In genomic region chr4:159024828-159025227, GRCh38 we compare ENCODE assay signal across 2 cellular contexts.
A peak's percentile ranks its signal among the peaks of the same experiment; 100 is the strongest.
TF ChIP-seq lines count a peak whose summit lies in the region.

No MANE protein-coding gene starts in this region.

TF ChIP-seq in HepG2, 621 proteins besides CTCF, POLR2A, EP300 and RAD21:
- TF ChIP-seq ZUFSP (CRISPR knock-in tag; IDR thresholded peaks at IDR 0.05; ENCODE audit: borderline replicate concordance) (no peak), ZNF629 (CRISPR knock-in tag; conservative IDR thresholded peaks at IDR 0.05) (peak; percentile 53; the same call in 1 of the 2 replicates)

TF ChIP-seq in K562, 482 proteins besides CTCF, POLR2A, EP300 and RAD21:
- TF ChIP-seq PATZ1 (CRISPR knock-in tag; IDR thresholded peaks at IDR 0.05; ENCODE audit: borderline replicate concordance) (no peak), ESRRA (IDR thresholded peaks at IDR 0.05; ENCODE audit: borderline replicate concordance, low read depth) (peak; percentile 76; the same call in 1 of the 2 replicates), BRCA1 (IDR thresholded peaks at IDR 0.05) (no peak), BRCA1 (CRISPR knock-in tag; IDR thresholded peaks at IDR 0.05) (no peak), KDM1A (IDR thresholded peaks at IDR 0.05) (peak; percentile 9 to 52; a peak in 1 of 4 replicates), BCOR (IDR thresholded peaks at IDR 0.05) (peak; percentile 78), RBM25 (IDR thresholded peaks at IDR 0.05; ENCODE audit: low read depth, low read length, severe bottlenecking) (peak; percentile 92), RCOR1 (IDR thresholded peaks at IDR 0.05; ENCODE audit: borderline replicate concordance in 1 of 2, low read depth in 2 of 2, low read length in 2 of 2) (peak in 1 of 2 experiments; percentile 13; a peak in 1 of 4 replicates), ADNP (tag; IDR thresholded peaks at IDR 0.05) (peak; percentile 71), ZNF140 (CRISPR knock-in tag; IDR thresholded peaks at IDR 0.05) (no peak), ZNF324 (CRISPR knock-in tag; IDR thresholded peaks at IDR 0.05) (no peak)
